12 cellular contexts compared by ENCODE assay signal in the genomic region with DNA sequence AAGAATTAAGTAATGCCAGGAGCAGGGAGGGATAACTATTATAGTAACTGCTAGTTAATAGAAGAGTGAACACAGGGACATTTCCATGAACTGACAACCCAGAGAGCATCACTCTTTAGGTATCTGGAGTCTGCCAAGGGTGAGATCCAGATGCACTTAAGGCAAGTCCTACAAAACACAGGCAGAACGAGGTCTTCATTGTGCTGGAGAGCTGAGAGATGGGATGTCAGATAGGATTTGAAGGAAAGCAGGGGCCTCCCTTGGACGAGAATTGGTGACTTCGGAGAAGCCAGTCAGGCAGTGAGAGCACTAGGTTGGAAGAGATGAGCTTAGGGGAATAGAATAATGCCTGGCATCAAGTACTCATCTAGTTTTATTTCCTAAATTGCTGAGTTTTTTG.
DNase-seq lines count a peak whose midpoint lies in the region; ATAC-seq and TF ChIP-seq lines count a peak whose summit lies in the region.
"Had no signal": no experiment of that assay in that cellular context is flagged by ENCODE, and none has a peak within 500 bp of the region (broad histone marks: within the 10 kb centered on the region; RNA-seq: fewer than 3 reads in every experiment).

No MANE protein-coding gene starts in this region.

- H3K9me3 Mint-ChIP-seq in GM23338: no peaks in the 10 kb centered on the region
- H3K9me3 Mint-ChIP-seq in mesothelial cell of epicardium: peaks cover 13% of the 10 kb centered on the region
- H3K9me3 Mint-ChIP-seq: CD4-positive, alpha-beta T cell; H9 had no signal

- H3K27ac ChIP-seq in GM23338 (ENCODE audit: low read depth): no peak overlapping the region
- no peak overlapping the region for H3K27ac ChIP-seq in smooth muscle cell (ENCODE audit: low read depth)
- H3K27ac ChIP-seq: C4-2B had no signal

- no peak overlapping the region for H3K9ac ChIP-seq in smooth muscle cell (ENCODE audit: low read depth)

- H3K79me2 ChIP-seq in GM23338 (replicated peaks; ENCODE audit: insufficient read depth): no peaks in the 10 kb centered on the region
- no peaks in the 10 kb centered on the region for H3K79me2 ChIP-seq in smooth muscle cell (ENCODE audit: low read depth)

- H3K4me3 ChIP-seq in GM23338: no peak overlapping the region
- no peak overlapping the region for H3K4me3 ChIP-seq in smooth muscle cell

- H3K4me1 Mint-ChIP-seq in GM23338: no peaks in the 10 kb centered on the region; the same call in 2 of the 3 replicates
- H3K4me1 Mint-ChIP-seq in mesothelial cell of epicardium: peaks cover 15% of the 10 kb centered on the region

- no peaks in the 10 kb centered on the region for H3K9me2 ChIP-seq in GM23338 (ENCODE audit: insufficient read depth)

- H3K27ac Mint-ChIP-seq in GM23338: no peak overlapping the region
- peak overlapping the region; percentile 75 for H3K27ac Mint-ChIP-seq in mesothelial cell of epicardium
- H3K27ac Mint-ChIP-seq: CD4-positive, alpha-beta T cell; H9 had no signal

- DNase-seq in GM23338 (ENCODE audit: low spot score) (peak; percentile 1), iPS-NIHi7 (ENCODE audit: extremely low spot score) (peak; percentile 14), mesothelial cell of epicardium (ENCODE audit: low spot score in 2 of 2, unreplicated experiment in 2 of 2) (no peak), smooth muscle cell (lab: John Stamatoyannopoulos, UW; ENCODE audit: unreplicated experiment) (no peak), dermis blood vessel endothelial cell (no peak)
- DNase-seq: Caco-2; CD4-positive, alpha-beta T cell; GF-D8; H9 had no signal

- H3K36me3 Mint-ChIP-seq in GM23338 (ENCODE audit: low read depth) (no peaks in the 10 kb centered on the region), mesothelial cell of epicardium (no peaks in the 10 kb centered on the region)

- H2AFZ ChIP-seq in GM23338: peak overlapping the region; percentile 63; the same call in 1 of the 2 replicates
- no peak overlapping the region for H2AFZ ChIP-seq in smooth muscle cell (ENCODE audit: low read depth)

- no peaks in the 10 kb centered on the region for H4K20me1 ChIP-seq in GM23338 (replicated peaks; ENCODE audit: insufficient read depth)
- H4K20me1 ChIP-seq in smooth muscle cell (ENCODE audit: low read depth): no peaks in the 10 kb centered on the region

- no peaks in the 10 kb centered on the region for H3K9me3 ChIP-seq in smooth muscle cell (replicated peaks; ENCODE audit: low read depth)
- H3K9me3 ChIP-seq: Caco-2 had no signal

- H3K4me1 ChIP-seq in GM23338 (ENCODE audit: insufficient read depth) (no peaks in the 10 kb centered on the region), smooth muscle cell (ENCODE audit: low read depth) (no peaks in the 10 kb centered on the region)
- H3K4me1 ChIP-seq: Caco-2 had no signal

- H3F3A ChIP-seq in GM23338 (replicated peaks; ENCODE audit: low read depth) (no peaks in the 10 kb centered on the region), smooth muscle cell (ENCODE audit: low read depth) (no peaks in the 10 kb centered on the region)

- ATAC-seq in GM23338 (no peak), GM19455 (IDR thresholded peaks at IDR 0.05; ENCODE audit: unreplicated experiment) (no peak), HG02852 (IDR thresholded peaks at IDR 0.05; ENCODE audit: unreplicated experiment) (no peak)

- no peak overlapping the region for H3K4me2 ChIP-seq in GM23338
- H3K4me2 ChIP-seq in smooth muscle cell: no peak overlapping the region

- H3K4me3 Mint-ChIP-seq in GM23338 (no peak overlapping the region), mesothelial cell of epicardium (no peak overlapping the region)
- H3K4me3 Mint-ChIP-seq: CD4-positive, alpha-beta T cell; H9 had no signal

- peaks cover 4% of the 10 kb centered on the region for H3K27me3 Mint-ChIP-seq in GM23338 (ENCODE audit: insufficient read depth, low read depth, poor library complexity)
- H3K27me3 Mint-ChIP-seq in mesothelial cell of epicardium (ENCODE audit: low read depth): no peaks in the 10 kb centered on the region

- H3K27me3 ChIP-seq in GM23338 (ENCODE audit: insufficient read depth) (no peaks in the 10 kb centered on the region), smooth muscle cell (ENCODE audit: low read depth) (no peaks in the 10 kb centered on the region)

- 19% methylated on average over 3 of the region's 3 CpGs for WGBS in smooth muscle cell (ENCODE audit: low lambda C conversion rate)

- no peaks in the 10 kb centered on the region for H3K36me3 ChIP-seq in GM23338 (ENCODE audit: insufficient read depth)
- no peaks in the 10 kb centered on the region for H3K36me3 ChIP-seq in smooth muscle cell (ENCODE audit: low read depth)

- TF ChIP-seq CTCF in GM23338 (conservative IDR thresholded peaks at IDR 0.05; ENCODE audit: low read depth in 2 of 2) (no peak), mesothelial cell of epicardium (IDR thresholded peaks at IDR 0.05; ENCODE audit: unreplicated experiment) (no peak), smooth muscle cell (IDR thresholded peaks at IDR 0.05; ENCODE audit: borderline replicate concordance, insufficient read depth, poor library complexity, severe bottlenecking) (no peak)

TF ChIP-seq in GM23338, 12 proteins besides CTCF, POLR2A, EP300 and RAD21 (continues in another document):
- TF ChIP-seq NANOG (IDR thresholded peaks at IDR 0.05; ENCODE audit: borderline replicate concordance): no peak
- TF ChIP-seq EZH2 (IDR thresholded peaks at IDR 0.05; ENCODE audit: low read depth, unreplicated experiment): no peak
- no peak for TF ChIP-seq STAT1 (IDR thresholded peaks at IDR 0.05; ENCODE audit: unreplicated experiment)
- TF ChIP-seq, protein P1, sequence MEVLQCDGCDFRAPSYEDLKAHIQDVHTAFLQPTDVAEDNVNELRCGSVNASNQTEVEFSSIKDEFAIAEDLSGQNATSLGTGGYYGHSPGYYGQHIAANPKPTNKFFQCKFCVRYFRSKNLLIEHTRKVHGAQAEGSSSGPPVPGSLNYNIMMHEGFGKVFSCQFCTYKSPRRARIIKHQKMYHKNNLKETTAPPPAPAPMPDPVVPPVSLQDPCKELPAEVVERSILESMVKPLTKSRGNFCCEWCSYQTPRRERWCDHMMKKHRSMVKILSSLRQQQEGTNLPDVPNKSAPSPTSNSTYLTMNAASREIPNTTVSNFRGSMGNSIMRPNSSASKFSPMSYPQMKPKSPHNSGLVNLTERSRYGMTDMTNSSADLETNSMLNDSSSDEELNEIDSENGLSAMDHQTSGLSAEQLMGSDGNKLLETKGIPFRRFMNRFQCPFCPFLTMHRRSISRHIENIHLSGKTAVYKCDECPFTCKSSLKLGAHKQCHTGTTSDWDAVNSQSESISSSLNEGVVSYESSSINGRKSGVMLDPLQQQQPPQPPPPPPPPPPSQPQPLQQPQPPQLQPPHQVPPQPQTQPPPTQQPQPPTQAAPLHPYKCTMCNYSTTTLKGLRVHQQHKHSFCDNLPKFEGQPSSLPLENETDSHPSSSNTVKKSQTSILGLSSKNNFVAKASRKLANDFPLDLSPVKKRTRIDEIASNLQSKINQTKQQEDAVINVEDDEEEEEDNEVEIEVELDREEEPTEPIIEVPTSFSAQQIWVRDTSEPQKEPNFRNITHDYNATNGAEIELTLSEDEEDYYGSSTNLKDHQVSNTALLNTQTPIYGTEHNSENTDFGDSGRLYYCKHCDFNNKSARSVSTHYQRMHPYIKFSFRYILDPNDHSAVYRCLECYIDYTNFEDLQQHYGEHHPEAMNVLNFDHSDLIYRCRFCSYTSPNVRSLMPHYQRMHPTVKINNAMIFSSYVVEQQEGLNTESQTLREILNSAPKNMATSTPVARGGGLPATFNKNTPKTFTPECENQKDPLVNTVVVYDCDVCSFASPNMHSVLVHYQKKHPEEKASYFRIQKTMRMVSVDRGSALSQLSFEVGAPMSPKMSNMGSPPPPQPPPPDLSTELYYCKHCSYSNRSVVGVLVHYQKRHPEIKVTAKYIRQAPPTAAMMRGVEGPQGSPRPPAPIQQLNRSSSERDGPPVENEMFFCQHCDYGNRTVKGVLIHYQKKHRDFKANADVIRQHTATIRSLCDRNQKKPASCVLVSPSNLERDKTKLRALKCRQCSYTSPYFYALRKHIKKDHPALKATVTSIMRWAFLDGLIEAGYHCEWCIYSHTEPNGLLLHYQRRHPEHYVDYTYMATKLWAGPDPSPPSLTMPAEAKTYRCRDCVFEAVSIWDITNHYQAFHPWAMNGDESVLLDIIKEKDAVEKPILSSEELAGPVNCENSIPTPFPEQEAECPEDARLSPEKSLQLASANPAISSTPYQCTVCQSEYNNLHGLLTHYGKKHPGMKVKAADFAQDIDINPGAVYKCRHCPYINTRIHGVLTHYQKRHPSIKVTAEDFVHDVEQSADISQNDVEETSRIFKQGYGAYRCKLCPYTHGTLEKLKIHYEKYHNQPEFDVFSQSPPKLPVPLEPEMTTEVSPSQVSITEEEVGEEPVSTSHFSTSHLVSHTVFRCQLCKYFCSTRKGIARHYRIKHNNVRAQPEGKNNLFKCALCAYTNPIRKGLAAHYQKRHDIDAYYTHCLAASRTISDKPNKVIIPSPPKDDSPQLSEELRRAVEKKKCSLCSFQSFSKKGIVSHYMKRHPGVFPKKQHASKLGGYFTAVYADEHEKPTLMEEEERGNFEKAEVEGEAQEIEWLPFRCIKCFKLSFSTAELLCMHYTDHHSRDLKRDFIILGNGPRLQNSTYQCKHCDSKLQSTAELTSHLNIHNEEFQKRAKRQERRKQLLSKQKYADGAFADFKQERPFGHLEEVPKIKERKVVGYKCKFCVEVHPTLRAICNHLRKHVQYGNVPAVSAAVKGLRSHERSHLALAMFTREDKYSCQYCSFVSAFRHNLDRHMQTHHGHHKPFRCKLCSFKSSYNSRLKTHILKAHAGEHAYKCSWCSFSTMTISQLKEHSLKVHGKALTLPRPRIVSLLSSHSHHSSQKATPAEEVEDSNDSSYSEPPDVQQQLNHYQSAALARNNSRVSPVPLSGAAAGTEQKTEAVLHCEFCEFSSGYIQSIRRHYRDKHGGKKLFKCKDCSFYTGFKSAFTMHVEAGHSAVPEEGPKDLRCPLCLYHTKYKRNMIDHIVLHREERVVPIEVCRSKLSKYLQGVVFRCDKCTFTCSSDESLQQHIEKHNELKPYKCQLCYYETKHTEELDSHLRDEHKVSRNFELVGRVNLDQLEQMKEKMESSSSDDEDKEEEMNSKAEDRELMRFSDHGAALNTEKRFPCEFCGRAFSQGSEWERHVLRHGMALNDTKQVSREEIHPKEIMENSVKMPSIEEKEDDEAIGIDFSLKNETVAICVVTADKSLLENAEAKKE (CRISPR knock-in tag; IDR thresholded peaks at IDR 0.05): no peak
- no peak for TF ChIP-seq ZNF331 (CRISPR knock-in tag; IDR thresholded peaks at IDR 0.05; ENCODE audit: low read depth)
- no peak for TF ChIP-seq ETS1 (IDR thresholded peaks at IDR 0.05)
- no peak for TF ChIP-seq JUNB (IDR thresholded peaks at IDR 0.05; ENCODE audit: unreplicated experiment)

Comparison
In these comparisons a context has a peak if more than half of its experiments do, and no peak if none do; other contexts are left out.
1. DNase-seq: peak in GM23338 (single experiment) and iPS-NIHi7 (single experiment); none in mesothelial cell of epicardium (0 of 2), smooth muscle cell (single experiment) and dermis blood vessel endothelial cell (single experiment).